ENCODE assay signal across 14 cellular contexts in genomic region chr4:46390353-46391058, GRCh38. TPM values are rescaled to one million over a fixed set of nuclear protein-coding genes. Genes with fewer than 3 reads are reported as not detected.
A peak's percentile ranks its signal among the peaks of the same experiment; 100 is the strongest.
DNase-seq lines count a peak whose midpoint lies in the region; ATAC-seq and TF ChIP-seq lines count a peak whose summit lies in the region.
"Had no signal": no experiment of that assay in that cellular context is flagged by ENCODE, and none has a peak within 500 bp of the region (broad histone marks: within the 10 kb centered on the region; RNA-seq: fewer than 3 reads in every experiment).

No MANE protein-coding gene starts in this region.

- intact Hi-C loops in mucosa of descending colon (cut with DNase I, micrococcal nuclease), result no loop called here

- no peak for TF ChIP-seq CTCF in endodermal cell (conservative IDR thresholded peaks at IDR 0.05)
- no peak for TF ChIP-seq CTCF in mucosa of descending colon (IDR thresholded peaks at IDR 0.05)
- TF ChIP-seq CTCF in type B pancreatic cell (conservative IDR thresholded peaks at IDR 0.05), result no peak

- peak overlapping the region; percentile 63 for H3K4me3 Mint-ChIP-seq in endodermal cell
- peak overlapping the region; percentile 84 for H3K4me3 Mint-ChIP-seq in type B pancreatic cell
- H3K4me3 Mint-ChIP-seq: activated CD8-positive, alpha-beta memory T cell treated with anti-CD3 and anti-CD28 coated beads, Interleukin-2, amount 10 ng/mL, durations not matched to agents 7 days and 5 days had no signal

- H3K4me1 ChIP-seq in endodermal cell (ENCODE audit: control insufficient read depth, insufficient read depth, low read length) (no peaks in the 10 kb centered on the region), mucosa of descending colon (ENCODE audit: low read depth) (peaks cover 4% of the 10 kb centered on the region)

- peak; percentile 22 for ATAC-seq in mucosa of descending colon
- no peak for ATAC-seq in HG03521 (IDR thresholded peaks at IDR 0.05; ENCODE audit: unreplicated experiment)
- ATAC-seq in GM18870 (IDR thresholded peaks at IDR 0.05; ENCODE audit: unreplicated experiment), result no peak
- ATAC-seq: activated CD8-positive, alpha-beta memory T cell treated with anti-CD3 and anti-CD28 coated beads, Interleukin-2, amount 10 ng/mL, durations not matched to agents 7 days and 5 days; K562 had no signal

- peaks cover 62% of the 10 kb centered on the region for H3K27me3 ChIP-seq in endodermal cell (ENCODE audit: control insufficient read depth, insufficient read depth, low read length, poor library complexity, severe bottlenecking)

- H3K36me3 Mint-ChIP-seq in endodermal cell (ENCODE audit: low read depth) (no peaks in the 10 kb centered on the region), type B pancreatic cell (no peaks in the 10 kb centered on the region)

- H3K27ac ChIP-seq in endodermal cell (ENCODE audit: low read depth, low read length), result no peak overlapping the region

- no peaks in the 10 kb centered on the region for H3K36me3 ChIP-seq in endodermal cell (ENCODE audit: control insufficient read depth, insufficient read depth, low read length)
- H3K36me3 ChIP-seq in mucosa of descending colon (ENCODE audit: low read depth), result no peaks in the 10 kb centered on the region

- H3K4me3 ChIP-seq in endodermal cell (ENCODE audit: low read length) (peak overlapping the region; percentile 80), mucosa of descending colon (no peak overlapping the region)
- H3K4me3 ChIP-seq: K562 had no signal

- H3K9me3 ChIP-seq in endodermal cell (ENCODE audit: control insufficient read depth, low read length) (no peaks in the 10 kb centered on the region), mucosa of descending colon (no peaks in the 10 kb centered on the region)

- H3K4me1 Mint-ChIP-seq in endodermal cell, result peaks cover 17% of the 10 kb centered on the region
- H3K4me1 Mint-ChIP-seq in type B pancreatic cell (ENCODE audit: unreplicated experiment), result peaks cover 20% of the 10 kb centered on the region

- 2 to 4% methylated on average over 9 to 27 of the region's 27 CpGs for whole genome bisulfite sequencing in endodermal cell (ENCODE audit: insufficient coverage in 1 of 2, insufficient read length in 1 of 2), 2 experiments

- H3K27me3 Mint-ChIP-seq in endodermal cell (ENCODE audit: insufficient read depth) (peaks cover 53% of the 10 kb centered on the region), type B pancreatic cell (peaks cover 81% of the 10 kb centered on the region)

- H3K9ac ChIP-seq in endodermal cell (ENCODE audit: extremely low read depth, low read length, poor library complexity, severe bottlenecking), result peak overlapping the region; percentile 13

- H3K9me3 Mint-ChIP-seq in endodermal cell (no peaks in the 10 kb centered on the region), type B pancreatic cell (no peaks in the 10 kb centered on the region)

- H3K27ac Mint-ChIP-seq in endodermal cell (no peak overlapping the region), type B pancreatic cell (no peak overlapping the region)
- H3K27ac Mint-ChIP-seq: activated CD8-positive, alpha-beta memory T cell treated with anti-CD3 and anti-CD28 coated beads, Interleukin-2, amount 10 ng/mL, durations not matched to agents 7 days and 5 days had no signal

- peak; percentile 1 for DNase-seq in NCI-H748 (lab: John Stamatoyannopoulos, UW; ENCODE audit: unreplicated experiment)
- no peak for DNase-seq in NCI-H748 treated with DMSO at 0.1 percent for 48 hours (lab: John Stamatoyannopoulos, UW)
- peak; percentile 60 for DNase-seq in endodermal cell
- peak in 2 of 3 donors; percentile 5 to 30 for DNase-seq in mucosa of descending colon
- no peak for DNase-seq in type B pancreatic cell (ENCODE audit: extremely low spot score, unreplicated experiment)
- no peak for DNase-seq in iPS-NIHi7 (ENCODE audit: extremely low spot score)
- DNase-seq: 8988T; activated CD8-positive, alpha-beta memory T cell treated with anti-CD3 and anti-CD28 coated beads, Interleukin-2, amount 10 ng/mL, durations not matched to agents 7 days and 5 days; GDM1; NCI-H2227 treated with DMSO at 0.1 percent for 48 hours had no signal

RNA-seq across cellular contexts. Expression of gene GABRA2, which starts 0.6 kb away (rescaled TPM):
- total RNA-seq in endodermal cell (under 1 TPM; 0.09 to 0.13 TPM), mucosa of descending colon (10 to 100 TPM in 1 of 3 donors, 1 to 10 TPM in 2; 4.2 to 13.0 (median 9.7) TPM), type B pancreatic cell (ENCODE audit: low replicate concordance) (4.7 and 8.2 TPM in 2 replicates)
- polyA plus RNA-seq in endodermal cell (2013, experiment 1 of 2), result 0.96 TPM
- polyA plus RNA-seq in endodermal cell (2013, experiment 2 of 2), result 0.70 TPM
- total RNA-seq: activated CD8-positive, alpha-beta memory T cell treated with anti-CD3 and anti-CD28 coated beads, Interleukin-2, amount 10 ng/mL, durations not matched to agents 7 days and 5 days; bronchial epithelial cell had no signal

Comparison
In these comparisons a context has a peak if more than half of its experiments do, and no peak if none do; other contexts are left out.
1. DNase-seq: peak in NCI-H748 (single experiment), endodermal cell (single experiment) and mucosa of descending colon (2 of 3); none in NCI-H748 treated with DMSO at 0.1 percent for 48 hours (single experiment), type B pancreatic cell (single experiment) and iPS-NIHi7 (single experiment).